Comparison of ENCODE assay signal across 26 cellular contexts in genomic region chr15:62462268-62462667, GRCh38.
DNase-seq lines count a peak whose midpoint lies in the region; ATAC-seq, FAIRE-seq and TF ChIP-seq lines count a peak whose summit lies in the region.
"Had no signal": no experiment of that assay in that cellular context is flagged by ENCODE, and none has a peak within 500 bp of the region (broad histone marks: within the 10 kb centered on the region; RNA-seq: fewer than 3 reads in every experiment).

No MANE protein-coding gene starts in this region.

- no peak overlapping the region for H4K8ac ChIP-seq in trophoblast cell (ENCODE audit: low read depth, low read length)

- H4K91ac ChIP-seq in trophoblast cell (ENCODE audit: low read depth, low read length) = no peak overlapping the region

- H3K9me3 ChIP-seq in breast epithelium = no peaks in the 10 kb centered on the region
- H3K9me3 ChIP-seq in mammary epithelial cell (replicated peaks; ENCODE audit: insufficient read depth, low read length) = no peaks in the 10 kb centered on the region
- H3K9me3 ChIP-seq in heart left ventricle = no peaks in the 10 kb centered on the region
- H3K9me3 ChIP-seq in trophoblast cell (ENCODE audit: insufficient read depth, low read depth, low read length) = no peaks in the 10 kb centered on the region
- no peaks in the 10 kb centered on the region for H3K9me3 ChIP-seq in hepatocyte (ENCODE audit: low read depth)
- H3K9me3 ChIP-seq: ovary had no signal

- H3K9ac ChIP-seq in mammary epithelial cell (ENCODE audit: insufficient read depth, low read length) = no peak overlapping the region
- H3K9ac ChIP-seq in trophoblast cell (ENCODE audit: low read length) = no peak overlapping the region
- H3K9ac ChIP-seq: KMS-11 had no signal

- H3K9me2 ChIP-seq in hepatocyte (replicated peaks; ENCODE audit: insufficient read depth) = no peaks in the 10 kb centered on the region

- H4K20me1 ChIP-seq in mammary epithelial cell (ENCODE audit: insufficient read depth, low read length) (no peaks in the 10 kb centered on the region), hepatocyte (ENCODE audit: insufficient read depth, poor library complexity, severe bottlenecking) (no peaks in the 10 kb centered on the region)

- in situ Hi-C loops in mammary epithelial cell (cut with MboI; ENCODE audit: low sequenced_read_pairs in 2 of 2) = no loop called here

- H3K27ac Mint-ChIP-seq in natural killer cell = no peak overlapping the region
- H3K27ac Mint-ChIP-seq: activated B cell treated with CpG ODN at 0.5 μM for 24 hours; activated CD4-positive, alpha-beta memory T cell treated with anti-CD3 and anti-CD28 coated beads for 36 hours; activated naive CD8-positive, alpha-beta T cell treated with anti-CD3 and anti-CD28 coated beads, Interleukin-2, amount 50 U/mL, for 24 hours; naive thymus-derived CD4-positive, alpha-beta T cell; stimulated activated effector memory CD8-positive, alpha-beta T cell treated with anti-CD3 and anti-CD28 coated beads, Interleukin-12 subunit alpha, Interleukin-12 subunit beta, amount 100 ng/mL, for 72 hours had no signal

- no peak overlapping the region for H3K4me3 ChIP-seq in breast epithelium
- no peak overlapping the region for H3K4me3 ChIP-seq in mammary epithelial cell (replicated peaks in 1 of 3; ENCODE audit: insufficient read depth in 1 of 3, low read depth in 2 of 3, low read length in 3 of 3)
- H3K4me3 ChIP-seq in heart left ventricle = no peak overlapping the region
- H3K4me3 ChIP-seq in trophoblast cell (ENCODE audit: low read depth, low read length) = no peak overlapping the region
- no peak overlapping the region for H3K4me3 ChIP-seq in hepatocyte
- H3K4me3 ChIP-seq: ovary had no signal

- no peak overlapping the region for H2AFZ ChIP-seq in mammary epithelial cell (ENCODE audit: low read depth, low read length)
- no peak overlapping the region for H2AFZ ChIP-seq in trophoblast cell (ENCODE audit: insufficient read depth, low read length, poor library complexity)
- no peak overlapping the region for H2AFZ ChIP-seq in hepatocyte

- no peaks in the 10 kb centered on the region for H3K79me2 ChIP-seq in mammary epithelial cell (ENCODE audit: insufficient read depth, low read length)
- peaks cover 2% of the 10 kb centered on the region for H3K79me2 ChIP-seq in trophoblast cell (ENCODE audit: control insufficient read depth, insufficient read depth, low read length, poor library complexity)
- peaks cover 34% of the 10 kb centered on the region for H3K79me2 ChIP-seq in hepatocyte

- peaks cover 8% of the 10 kb centered on the region for H3K79me1 ChIP-seq in trophoblast cell (ENCODE audit: low read length)

- intact Hi-C loops in breast epithelium (cut with DNase I; ENCODE audit: low total_unique reads) (no loop called here), mammary epithelial cell (cut with micrococcal nuclease) (no loop called here), heart left ventricle (cut with DNase I) (no loop called here), natural killer cell (cut with micrococcal nuclease) (no loop called here)

- peak; percentile 67 for FAIRE-seq in urothelium cell line (lab: Jason Lieb, UNC)
- FAIRE-seq: colon had no signal

- H3K36me3 Mint-ChIP-seq in natural killer cell = no peaks in the 10 kb centered on the region
- H3K36me3 Mint-ChIP-seq: activated CD4-positive, alpha-beta memory T cell treated with anti-CD3 and anti-CD28 coated beads for 36 hours; naive thymus-derived CD4-positive, alpha-beta T cell; stimulated activated effector memory CD8-positive, alpha-beta T cell treated with anti-CD3 and anti-CD28 coated beads, Interleukin-12 subunit alpha, Interleukin-12 subunit beta, amount 100 ng/mL, for 72 hours had no signal

- TF ChIP-seq POLR2A in breast epithelium (IDR thresholded peaks at IDR 0.05) = no peak
- TF ChIP-seq POLR2A in heart left ventricle (IDR thresholded peaks at IDR 0.05) = no peak

- H2BK5ac ChIP-seq in trophoblast cell (ENCODE audit: low read depth, low read length, poor library complexity) = no peak overlapping the region

- no peak overlapping the region for H3K14ac ChIP-seq in trophoblast cell (ENCODE audit: low read length)

- no peak overlapping the region for H3K23ac ChIP-seq in trophoblast cell (ENCODE audit: low read length)

- H3K27me3 ChIP-seq in breast epithelium (no peaks in the 10 kb centered on the region), mammary epithelial cell (ENCODE audit: insufficient read depth, low read length) (no peaks in the 10 kb centered on the region), heart left ventricle (no peaks in the 10 kb centered on the region), trophoblast cell (ENCODE audit: insufficient read depth, low read length) (no peaks in the 10 kb centered on the region), hepatocyte (no peaks in the 10 kb centered on the region)
- H3K27me3 ChIP-seq: brain microvascular endothelial cell, ovary had no signal

- dilution Hi-C loops in mammary epithelial cell (cut with HindIII; ENCODE audit: low sequenced_read_pairs) = no loop called here

- peaks cover 4 to 12% of the 10 kb centered on the region in 2 donors for H3K27me3 Mint-ChIP-seq in natural killer cell (ENCODE audit: low read depth in 2 of 2)

- H3K4me3 Mint-ChIP-seq in natural killer cell = no peak overlapping the region
- H3K4me3 Mint-ChIP-seq: activated B cell treated with CpG ODN at 0.5 μM for 24 hours; activated CD4-positive, alpha-beta memory T cell treated with anti-CD3 and anti-CD28 coated beads for 36 hours; activated naive CD8-positive, alpha-beta T cell treated with anti-CD3 and anti-CD28 coated beads, Interleukin-2, amount 50 U/mL, for 24 hours; naive thymus-derived CD4-positive, alpha-beta T cell; stimulated activated effector memory CD8-positive, alpha-beta T cell treated with anti-CD3 and anti-CD28 coated beads, Interleukin-12 subunit alpha, Interleukin-12 subunit beta, amount 100 ng/mL, for 72 hours had no signal

- TF ChIP-seq CTCF in breast epithelium (IDR thresholded peaks at IDR 0.05) (no peak), mammary epithelial cell (conservative IDR thresholded peaks at IDR 0.05 in 1 of 2, IDR thresholded peaks at IDR 0.05 in 1 of 2; ENCODE audit: extremely low read depth in 1 of 2, insufficient read depth in 1 of 2, low read depth in 1 of 2, low read length in 2 of 2) (no peak), heart left ventricle (IDR thresholded peaks at IDR 0.05) (no peak), natural killer cell (IDR thresholded peaks at IDR 0.05) (no peak), hepatocyte (IDR thresholded peaks at IDR 0.05; ENCODE audit: poor library complexity) (no peak)

- H3K36me3 ChIP-seq in breast epithelium = no peaks in the 10 kb centered on the region
- no peaks in the 10 kb centered on the region for H3K36me3 ChIP-seq in mammary epithelial cell (ENCODE audit: insufficient read depth, low read length)
- no peaks in the 10 kb centered on the region for H3K36me3 ChIP-seq in heart left ventricle
- H3K36me3 ChIP-seq in trophoblast cell (ENCODE audit: control insufficient read depth in 1 of 2, insufficient read depth in 2 of 2, low read length in 2 of 2) = no peaks in the 10 kb centered on the region
- H3K36me3 ChIP-seq in hepatocyte (replicated peaks; ENCODE audit: insufficient read depth, low read depth) = no peaks in the 10 kb centered on the region
- H3K36me3 ChIP-seq: brain microvascular endothelial cell, ovary had no signal

- CTCF ChIA-PET in mammary epithelial cell (lab: Charles Lee; ENCODE audit: low non-redundant PET) = no interaction called here

- H3K9me3 Mint-ChIP-seq in natural killer cell = no peaks in the 10 kb centered on the region
- H3K9me3 Mint-ChIP-seq: activated B cell treated with CpG ODN at 0.5 μM for 24 hours; activated naive CD8-positive, alpha-beta T cell treated with anti-CD3 and anti-CD28 coated beads, Interleukin-2, amount 50 U/mL, for 24 hours; naive thymus-derived CD4-positive, alpha-beta T cell; stimulated activated effector memory CD8-positive, alpha-beta T cell treated with anti-CD3 and anti-CD28 coated beads, Interleukin-12 subunit alpha, Interleukin-12 subunit beta, amount 100 ng/mL, for 72 hours had no signal

- no peak overlapping the region for H3K4ac ChIP-seq in trophoblast cell (ENCODE audit: low read depth, low read length)

- H3K27ac ChIP-seq in breast epithelium (peak overlapping the region; percentile 17 to 82), mammary epithelial cell (ENCODE audit: insufficient read depth, low read depth, low read length) (no peak overlapping the region), heart left ventricle (peak overlapping the region in 7 of 12 donors; percentile 10 to 59 (median 39)), trophoblast cell (ENCODE audit: low read depth, low read length) (no peak overlapping the region), hepatocyte (no peak overlapping the region)
- H3K27ac ChIP-seq: 22Rv1, brain microvascular endothelial cell, KMS-11, ovary had no signal

- H3K4me1 Mint-ChIP-seq in natural killer cell = no peaks in the 10 kb centered on the region
- H3K4me1 Mint-ChIP-seq: activated B cell treated with CpG ODN at 0.5 μM for 24 hours; activated naive CD8-positive, alpha-beta T cell treated with anti-CD3 and anti-CD28 coated beads, Interleukin-2, amount 50 U/mL, for 24 hours; naive thymus-derived CD4-positive, alpha-beta T cell; stimulated activated effector memory CD8-positive, alpha-beta T cell treated with anti-CD3 and anti-CD28 coated beads, Interleukin-12 subunit alpha, Interleukin-12 subunit beta, amount 100 ng/mL, for 72 hours had no signal

- no peak overlapping the region for H2BK12ac ChIP-seq in trophoblast cell (ENCODE audit: low read length)

- no peak overlapping the region for H4K12ac ChIP-seq in trophoblast cell (ENCODE audit: low read depth, low read length)

- BruUV-seq in mammary epithelial cell (replicated peaks; lab: Mats Ljungman, UMichigan) = no TSS peak

- no peak overlapping the region for H2AK5ac ChIP-seq in trophoblast cell (ENCODE audit: low read length)

- DNase-seq in breast epithelium (ENCODE audit: low spot score in 2 of 2) (no peak), mammary epithelial cell (no peak), heart left ventricle (peak in 1 of 5 donors; percentile 59), trophoblast cell (no peak), urothelium cell line (ENCODE audit: low spot score) (no peak), natural killer cell (no peak), hepatocyte (ENCODE audit: low spot score) (no peak)
- no peak for DNase-seq in stimulated activated naive CD4-positive, alpha-beta T cell treated with Interleukin-2 at 50 U/mL for 16 hours (lab: John Stamatoyannopoulos, UW)
- DNase-seq: activated B cell treated with CpG ODN at 0.5 μM for 24 hours; activated CD4-positive, alpha-beta memory T cell treated with anti-CD3 and anti-CD28 coated beads for 36 hours; activated effector memory CD4-positive, alpha-beta T cell treated with Interleukin-2 at 50 U/mL for 16 hours; activated naive CD8-positive, alpha-beta T cell treated with anti-CD3 and anti-CD28 coated beads, Interleukin-2, amount 50 U/mL, for 24 hours; brain microvascular endothelial cell; COR-L47; DND-41; H7; naive thymus-derived CD4-positive, alpha-beta T cell; NCI-H187; ovary; RPMI8226; stimulated activated CD4-positive, alpha-beta T cell treated with anti-CD3 and anti-CD28 coated beads, Interleukin-1b, Interleukin-23, amount 100 ng/mL, for 48 hours; T1000 had no signal

- 47% methylated on average over 1 of the region's 1 CpG for WGBS in mammary epithelial cell (ENCODE audit: low coverage, missing lambda C conversion rate)
- WGBS in heart left ventricle, 4 donors = 0 to 13% (median 9%) methylated on average over 1 of the region's 1 CpG
- no CpG with 5 or more reads among the region's 1 CpG for WGBS in trophoblast cell (ENCODE audit: extremely low coverage, insufficient coverage, insufficient read length)
- 50% methylated on average over 1 of the region's 1 CpG for WGBS in hepatocyte (ENCODE audit: low lambda C conversion rate, missing lambda C conversion rate)

- ATAC-seq in heart left ventricle (peak in 3 of 4 donors; percentile 25 to 66 (median 35)), natural killer cell (no peak)
- ATAC-seq: activated naive CD8-positive, alpha-beta T cell treated with anti-CD3 and anti-CD28 coated beads, Interleukin-2, amount 50 U/mL, for 24 hours; naive thymus-derived CD4-positive, alpha-beta T cell; stimulated activated effector memory CD8-positive, alpha-beta T cell treated with anti-CD3 and anti-CD28 coated beads, Interleukin-12 subunit alpha, Interleukin-12 subunit beta, amount 100 ng/mL, for 72 hours had no signal

- no peak overlapping the region for H3K4me2 ChIP-seq in mammary epithelial cell (ENCODE audit: insufficient read depth, low read depth, low read length)
- H3K4me2 ChIP-seq in trophoblast cell (ENCODE audit: low read length) = no peak overlapping the region
- H3K4me2 ChIP-seq in hepatocyte = no peak overlapping the region
- H3K4me2 ChIP-seq: KMS-11 had no signal

- H3K4me1 ChIP-seq in breast epithelium (no peaks in the 10 kb centered on the region), mammary epithelial cell (ENCODE audit: insufficient read depth, low read length) (no peaks in the 10 kb centered on the region), heart left ventricle (peaks cover 0 to 48% (median 21%) of the 10 kb centered on the region in 12 donors), trophoblast cell (ENCODE audit: control insufficient read depth in 1 of 2, insufficient read depth in 2 of 2, low read length in 2 of 2) (peaks cover 21 to 30% of the 10 kb centered on the region in 2 experiments), hepatocyte (ENCODE audit: insufficient read depth) (peaks cover 11% of the 10 kb centered on the region)

- peak overlapping the region; percentile 35 for H3K18ac ChIP-seq in trophoblast cell (ENCODE audit: low read length)

- H2BK120ac ChIP-seq in trophoblast cell (ENCODE audit: insufficient read depth, low read length, poor library complexity) = no peak overlapping the region

Comparison
In these comparisons a context has a peak if more than half of its experiments do, and no peak if none do; other contexts are left out.
1. H3K27ac ChIP-seq: peak in breast epithelium (2 of 2) and heart left ventricle (7 of 12); none in mammary epithelial cell (single experiment), trophoblast cell (single experiment) and hepatocyte (single experiment).
2. ATAC-seq: peak in heart left ventricle (3 of 4); none in natural killer cell (0 of 3).